8 cellular contexts compared by ENCODE assay signal in genomic region chr22:38051900-38052862, GRCh38. TPM values are rescaled to one million over a fixed set of nuclear protein-coding genes. Genes with fewer than 3 reads are reported as not detected.
DNase-seq lines count a peak whose midpoint lies in the region; TF ChIP-seq lines count a peak whose summit lies in the region.

No MANE protein-coding gene starts in this region.

- no peak overlapping the region for H3K14ac ChIP-seq in trophoblast cell (ENCODE audit: low read length)

- H3K36me3 Mint-ChIP-seq in activated naive CD4-positive, alpha-beta T cell treated with anti-CD3 and anti-CD28 coated beads for 36 hours (ENCODE audit: low read depth): no peaks in the 10 kb centered on the region
- H3K36me3 Mint-ChIP-seq in type B pancreatic cell: no peaks in the 10 kb centered on the region

- H4K8ac ChIP-seq in trophoblast cell (ENCODE audit: low read depth, low read length): peak overlapping the region; percentile 34

- H3K9me3 Mint-ChIP-seq in activated naive CD4-positive, alpha-beta T cell treated with anti-CD3 and anti-CD28 coated beads for 36 hours: no peaks in the 10 kb centered on the region
- no peaks in the 10 kb centered on the region for H3K9me3 Mint-ChIP-seq in type B pancreatic cell

- H2BK5ac ChIP-seq in trophoblast cell (ENCODE audit: low read depth, low read length, poor library complexity): no peak overlapping the region

- POLR2A ChIA-PET in AG04449 (lab: Yijun Ruan, JAX): interaction anchor here (1.1 kb wide), 1 partner anchor 187 kb away, joined by 4 read pairs; no protein-coding TSS in a partner anchor

- no peak overlapping the region for H3K4me2 ChIP-seq in trophoblast cell (ENCODE audit: low read length)

- no peak overlapping the region for H3K9ac ChIP-seq in trophoblast cell (ENCODE audit: low read length)

- H3K4me3 Mint-ChIP-seq in activated naive CD4-positive, alpha-beta T cell treated with anti-CD3 and anti-CD28 coated beads for 36 hours: no peak overlapping the region
- H3K4me3 Mint-ChIP-seq in type B pancreatic cell: peak overlapping the region; percentile 58

- H4K12ac ChIP-seq in trophoblast cell (ENCODE audit: low read depth, low read length): no peak overlapping the region

- no peaks in the 10 kb centered on the region for H3K27me3 ChIP-seq in trophoblast cell (ENCODE audit: insufficient read depth, low read length)

- no peak overlapping the region for H2AFZ ChIP-seq in trophoblast cell (ENCODE audit: insufficient read depth, low read length, poor library complexity)

- H2AK5ac ChIP-seq in trophoblast cell (ENCODE audit: low read length): peak overlapping the region; percentile 20

- H3K9me3 ChIP-seq in trophoblast cell (ENCODE audit: insufficient read depth, low read depth, low read length): no peaks in the 10 kb centered on the region

- no peak overlapping the region for H4K91ac ChIP-seq in trophoblast cell (ENCODE audit: low read depth, low read length)

- H3K18ac ChIP-seq in trophoblast cell (ENCODE audit: low read length): no peak overlapping the region

- H3K79me1 ChIP-seq in trophoblast cell (ENCODE audit: low read length): peaks cover 2% of the 10 kb centered on the region

- no peaks in the 10 kb centered on the region for H3K27me3 Mint-ChIP-seq in activated naive CD4-positive, alpha-beta T cell treated with anti-CD3 and anti-CD28 coated beads for 36 hours (ENCODE audit: low read depth)
- H3K27me3 Mint-ChIP-seq in type B pancreatic cell: peaks cover under 1% of the 10 kb centered on the region

- H2BK12ac ChIP-seq in trophoblast cell (ENCODE audit: low read length): peak overlapping the region; percentile 10

- no peaks in the 10 kb centered on the region for H3K79me2 ChIP-seq in trophoblast cell (ENCODE audit: control insufficient read depth, insufficient read depth, low read length, poor library complexity)

- intact Hi-C loops in activated naive CD4-positive, alpha-beta T cell treated with anti-CD3 and anti-CD28 coated beads for 36 hours (cut with micrococcal nuclease): loop anchor here (1.0 kb wide), 3 partner anchors 178 to 520 kb away; no protein-coding TSS in a partner anchor

- no peak overlapping the region for H2BK120ac ChIP-seq in trophoblast cell (ENCODE audit: insufficient read depth, low read length, poor library complexity)

- peaks cover 7% of the 10 kb centered on the region for H3K4me1 Mint-ChIP-seq in activated naive CD4-positive, alpha-beta T cell treated with anti-CD3 and anti-CD28 coated beads for 36 hours (ENCODE audit: low read depth)
- peaks cover 6% of the 10 kb centered on the region for H3K4me1 Mint-ChIP-seq in type B pancreatic cell (ENCODE audit: unreplicated experiment)

- no peak overlapping the region for H3K4ac ChIP-seq in trophoblast cell (ENCODE audit: low read depth, low read length)

- H3K36me3 ChIP-seq in trophoblast cell (ENCODE audit: control insufficient read depth in 1 of 2, insufficient read depth in 2 of 2, low read length in 2 of 2): no peaks in the 10 kb centered on the region

- no peak overlapping the region for H3K27ac ChIP-seq in trophoblast cell (ENCODE audit: low read depth, low read length)

- H3K4me3 ChIP-seq in AG04449 (ENCODE audit: low read depth, low read length): no peak overlapping the region
- H3K4me3 ChIP-seq in trophoblast cell (ENCODE audit: low read depth, low read length): no peak overlapping the region

- DNase-seq in AG04449 (ENCODE audit: low read depth, low spot score) (no peak), GM19238 (ENCODE audit: insufficient read length, low spot score) (peak; percentile 88), NCI-H128 (lab: John Stamatoyannopoulos, UW; ENCODE audit: unreplicated experiment) (peak; percentile 45), SKM-1 (lab: John Stamatoyannopoulos, UW; ENCODE audit: unreplicated experiment) (peak; percentile 78), glomerular visceral epithelial cell (ENCODE audit: extremely low spot score) (peak; percentile 82), trophoblast cell (peak; percentile 57 to 85), type B pancreatic cell (ENCODE audit: extremely low spot score, unreplicated experiment) (peak; percentile 85)
- peak; percentile 83 for DNase-seq in activated naive CD4-positive, alpha-beta T cell treated with anti-CD3 and anti-CD28 coated beads for 36 hours

- peaks cover 2 to 5% of the 10 kb centered on the region in 2 experiments for H3K4me1 ChIP-seq in trophoblast cell (ENCODE audit: control insufficient read depth in 1 of 2, insufficient read depth in 2 of 2, low read length in 2 of 2)

- WGBS in trophoblast cell (ENCODE audit: extremely low coverage, insufficient coverage, insufficient read length): no CpG with 5 or more reads among the region's 30 CpGs

- CTCF ChIA-PET in AG04449 (lab: Yijun Ruan, JAX): interaction anchor here (0.6 to 6.5 kb wide), 74 partner anchors 9 to 1066 kb away, joined by 3 to 79 read pairs (median 4); partner anchors contain the start of genes DMC1 and TOMM22
- CTCF ChIA-PET in activated naive CD4-positive, alpha-beta T cell treated with anti-CD3 and anti-CD28 coated beads for 36 hours (lab: Charles Lee): interaction anchor here (0.5 to 2.5 kb wide), 50 partner anchors 8 to 921 kb away, joined by 3 to 12 read pairs (median 4); partner anchors contain the start of genes DMC1 and TOMM22

- no peak overlapping the region for H3K23ac ChIP-seq in trophoblast cell (ENCODE audit: low read length)

- TF ChIP-seq CTCF in AG04449 (IDR thresholded peaks at IDR 0.05; ENCODE audit: insufficient read depth, low read length, missing control alignments): peak; percentile 79
- TF ChIP-seq CTCF in type B pancreatic cell (conservative IDR thresholded peaks at IDR 0.05): peak; percentile 98

- no peak overlapping the region for H3K27ac Mint-ChIP-seq in activated naive CD4-positive, alpha-beta T cell treated with anti-CD3 and anti-CD28 coated beads for 36 hours
- H3K27ac Mint-ChIP-seq in type B pancreatic cell: no peak overlapping the region

RNA-seq across cellular contexts. Expression of gene PICK1, which starts 5.0 kb away (rescaled TPM):
- total RNA-seq in activated naive CD4-positive, alpha-beta T cell treated with anti-CD3 and anti-CD28 coated beads for 36 hours: 10 to 100 TPM; 17.9 to 22.1 TPM
- 13.7 TPM in 2 replicates for polyA plus RNA-seq in trophoblast cell (2013)
- total RNA-seq in type B pancreatic cell (ENCODE audit: low replicate concordance): 45.4 and 45.6 TPM in 2 replicates

RNA-seq across cellular contexts. Expression of gene SLC16A8, which starts 31.8 kb away (rescaled TPM):
- total RNA-seq in activated naive CD4-positive, alpha-beta T cell treated with anti-CD3 and anti-CD28 coated beads for 36 hours: not detected
- 0.22 TPM in 1 of 2 replicates, not detected in the other for polyA plus RNA-seq in trophoblast cell (2013)
- total RNA-seq in type B pancreatic cell (ENCODE audit: low replicate concordance): not detected in 2 replicates

RNA-seq across cellular contexts. Expression of gene BAIAP2L2, which starts 58.3 kb away (rescaled TPM):
- 1 to 10 TPM; 1.2 to 1.6 TPM for total RNA-seq in activated naive CD4-positive, alpha-beta T cell treated with anti-CD3 and anti-CD28 coated beads for 36 hours
- polyA plus RNA-seq in trophoblast cell (2013): 0.27 and 0.35 TPM in 2 replicates
- 4.5 and 12.1 TPM in 2 replicates for total RNA-seq in type B pancreatic cell (ENCODE audit: low replicate concordance)
